ENCODE assay signal across 8 cellular contexts in the genomic region with DNA sequence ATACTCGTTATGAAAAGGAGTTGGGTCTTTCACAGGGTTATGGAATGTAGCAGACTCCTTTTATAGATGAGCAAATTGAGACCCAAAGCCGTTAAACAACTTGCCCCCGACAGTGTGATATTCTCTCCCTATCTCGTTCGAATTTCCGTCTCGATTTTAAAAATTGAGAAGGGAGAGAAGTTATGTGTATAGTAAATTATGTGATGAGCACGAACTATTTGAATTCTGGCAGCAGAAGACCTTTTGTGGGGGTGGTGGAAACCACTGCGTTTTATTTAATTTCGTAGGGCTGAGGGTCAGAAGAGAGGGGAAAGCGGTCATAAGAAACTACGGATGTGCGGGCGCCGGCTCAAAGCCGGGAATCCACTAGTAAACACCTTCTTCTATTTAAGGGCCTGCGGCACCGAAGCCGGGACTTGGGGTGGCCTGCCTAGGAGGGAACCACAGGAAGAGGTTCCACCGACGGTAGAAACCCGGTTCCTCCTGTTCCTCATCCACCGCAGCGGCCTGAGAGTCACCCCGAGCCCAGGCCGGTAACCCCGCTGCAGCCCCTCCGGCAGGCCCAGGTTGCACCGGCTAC. TPM values are rescaled to one million over a fixed set of nuclear protein-coding genes. Genes with fewer than 3 reads are reported as not detected.
A peak's percentile ranks its signal among the peaks of the same experiment; 100 is the strongest.
DNase-seq lines count a peak whose midpoint lies in the region; ATAC-seq and TF ChIP-seq lines count a peak whose summit lies in the region.

No MANE protein-coding gene starts in this region.

- BruUV-seq in HCT116 (replicated peaks; lab: Mats Ljungman, UMichigan) (TSS peak; percentile 95), mammary epithelial cell (replicated peaks; lab: Mats Ljungman, UMichigan) (TSS peak; percentile 54)

- dilution Hi-C loops in mammary epithelial cell (cut with HindIII; ENCODE audit: low sequenced_read_pairs): no loop called here

- peaks cover 38% of the 10 kb centered on the region for H3K79me2 ChIP-seq in HCT116 (ENCODE audit: insufficient read depth, low read length)
- peaks cover 36% of the 10 kb centered on the region for H3K79me2 ChIP-seq in mammary epithelial cell (ENCODE audit: insufficient read depth, low read length)

- WGBS in mammary epithelial cell (ENCODE audit: low coverage, missing lambda C conversion rate): 5% methylated on average over 14 of the region's 29 CpGs

- H2AFZ ChIP-seq in HCT116 (ENCODE audit: low read depth, low read length, poor library complexity, severe bottlenecking): no peak overlapping the region
- H2AFZ ChIP-seq in mammary epithelial cell (ENCODE audit: low read depth, low read length): peak overlapping the region; percentile 94

- peak overlapping the region; percentile 89 for H3K4me2 ChIP-seq in HCT116 (ENCODE audit: low read length)
- H3K4me2 ChIP-seq in mammary epithelial cell (ENCODE audit: insufficient read depth, low read depth, low read length): peak overlapping the region; percentile 98

- TF ChIP-seq RAD21 in HCT116 (IDR thresholded peaks at IDR 0.05; ENCODE audit: low read depth): no peak

- peaks cover 10 to 44% of the 10 kb centered on the region in 2 experiments; a peak in 3 of 4 replicates for H3K4me1 ChIP-seq in HCT116 (ENCODE audit: control insufficient read depth in 1 of 2, insufficient read depth in 2 of 2, low read length in 2 of 2)
- peaks cover 41% of the 10 kb centered on the region for H3K4me1 ChIP-seq in mammary epithelial cell (ENCODE audit: insufficient read depth, low read length)
- H3K4me1 ChIP-seq in left lung: peaks cover 14 to 20% of the 10 kb centered on the region in 2 donors

- in situ Hi-C loops in mammary epithelial cell (cut with MboI; ENCODE audit: low sequenced_read_pairs in 2 of 2): no loop called here

- H4K20me1 ChIP-seq in HCT116 (ENCODE audit: insufficient read depth): peaks cover 23% of the 10 kb centered on the region
- H4K20me1 ChIP-seq in mammary epithelial cell (ENCODE audit: insufficient read depth, low read length): peaks cover 24% of the 10 kb centered on the region

- intact Hi-C loops in HCT116 (cut with micrococcal nuclease): loop anchor here (5.0 kb wide), 1 partner anchor 50 kb away; no protein-coding TSS in a partner anchor
- intact Hi-C loops in mammary epithelial cell (cut with micrococcal nuclease): no loop called here
- intact Hi-C loops in left lung (cut with DNase I): no loop called here

- H3K4me3 ChIP-seq in HCT116 (replicated peaks in 1 of 2; ENCODE audit: low read depth in 1 of 2, low read length in 2 of 2) (peak overlapping the region; percentile 54 to 86), mammary epithelial cell (replicated peaks in 1 of 3; ENCODE audit: insufficient read depth in 1 of 3, low read depth in 2 of 3, low read length in 3 of 3) (peak overlapping the region; percentile 77 to 99 (median 89)), left lung (peak overlapping the region; percentile 67 to 96)

- RAD21 ChIA-PET in HCT116 (lab: Charles Lee; ENCODE audit: low non-redundant PET in 1 of 2, low total read pairs in 2 of 2, uncharacterized antibody in 2 of 2, unreplicated experiment in 2 of 2): no interaction called here

- H3K9ac ChIP-seq in HCT116 (ENCODE audit: low read length) (peak overlapping the region; percentile 99), mammary epithelial cell (ENCODE audit: insufficient read depth, low read length) (peak overlapping the region; percentile 95)

- no peak for TF ChIP-seq POLR2A in HCT116 (IDR thresholded peaks at IDR 0.05; ENCODE audit: borderline replicate concordance, extremely low read depth, insufficient read depth, insufficient read length)

- CTCF ChIA-PET in HCT116 (lab: Charles Lee) (no interaction called here), mammary epithelial cell (lab: Charles Lee; ENCODE audit: low non-redundant PET) (interaction anchor here (0.7 kb wide), 1 partner anchor 110 kb away, joined by 3 read pairs; no protein-coding TSS in a partner anchor)

- POLR2A ChIA-PET in HCT116 (lab: Charles Lee): no interaction called here

- H3K9me2 ChIP-seq in HCT116 (ENCODE audit: insufficient read depth): no peaks in the 10 kb centered on the region

- no peaks in the 10 kb centered on the region for H3K9me3 ChIP-seq in HCT116 (ENCODE audit: control insufficient read depth in 1 of 2, insufficient read depth in 1 of 2, low read depth in 1 of 2, low read length in 2 of 2)
- no peaks in the 10 kb centered on the region for H3K9me3 ChIP-seq in mammary epithelial cell (replicated peaks; ENCODE audit: insufficient read depth, low read length)
- no peaks in the 10 kb centered on the region for H3K9me3 ChIP-seq in left lung

- H3K27ac ChIP-seq in HCT116 (ENCODE audit: low read depth, low read length) (peak overlapping the region; percentile 96), mammary epithelial cell (ENCODE audit: insufficient read depth, low read depth, low read length) (peak overlapping the region; percentile 99), left lung (peak overlapping the region; percentile 99 to 100), substantia nigra (ENCODE audit: low read depth, low read length, poor library complexity, severe bottlenecking) (peak overlapping the region; percentile 96)

- no peak for TF ChIP-seq CTCF in HCT116 (IDR thresholded peaks at IDR 0.05 in 2 of 3, conservative IDR thresholded peaks at IDR 0.05 in 1 of 3; ENCODE audit: borderline replicate concordance in 1 of 3, insufficient read depth in 1 of 3, low read depth in 2 of 3, low read length in 2 of 3)
- no peak for TF ChIP-seq CTCF in mammary epithelial cell (conservative IDR thresholded peaks at IDR 0.05 in 1 of 2, IDR thresholded peaks at IDR 0.05 in 1 of 2; ENCODE audit: extremely low read depth in 1 of 2, insufficient read depth in 1 of 2, low read depth in 1 of 2, low read length in 2 of 2)
- TF ChIP-seq CTCF in left lung (IDR thresholded peaks at IDR 0.05): no peak

- ATAC-seq in HCT116 (peak; percentile 3; the same call in 1 of the 2 replicates), left lung (peak; percentile 0)

- H3K27me3 ChIP-seq in HCT116 (ENCODE audit: insufficient read depth, low read length): no peaks in the 10 kb centered on the region
- no peaks in the 10 kb centered on the region for H3K27me3 ChIP-seq in mammary epithelial cell (ENCODE audit: insufficient read depth, low read length)
- H3K27me3 ChIP-seq in left lung: no peaks in the 10 kb centered on the region

- DNase-seq in SKM-1 treated with dmso at 0.1 percent for 144 hours (lab: John Stamatoyannopoulos, UW; ENCODE audit: unreplicated experiment) (peak; percentile 8), SKM-1 (lab: John Stamatoyannopoulos, UW; ENCODE audit: unreplicated experiment) (no peak), HCT116 (ENCODE audit: low read depth, low spot score) (no peak), NCI-H69 (lab: John Stamatoyannopoulos, UW) (peak; percentile 51), mammary epithelial cell (no peak), left lung (peak in 1 of 2 donors; percentile 54), substantia nigra (lab: John Stamatoyannopoulos, UW) (peak in 29 of 49 donors; percentile 2 to 79 (median 35)), NCI-H1694 (lab: John Stamatoyannopoulos, UW) (no peak)

- H3K36me3 ChIP-seq in HCT116 (ENCODE audit: control insufficient read depth in 1 of 2, insufficient read depth in 2 of 2, low read length in 2 of 2) (peaks cover 1 to 13% of the 10 kb centered on the region in 2 experiments; a peak in 1 of 4 replicates), mammary epithelial cell (ENCODE audit: insufficient read depth, low read length) (no peaks in the 10 kb centered on the region), left lung (no peaks in the 10 kb centered on the region)

TF ChIP-seq in HCT116, 20 proteins besides CTCF, POLR2A, EP300 and RAD21 (continues in another document):
- TF ChIP-seq EZH2 (IDR thresholded peaks at IDR 0.05) (no peak), SIN3A (IDR thresholded peaks at IDR 0.05; ENCODE audit: low read depth) (no peak), CEBPB (IDR thresholded peaks at IDR 0.05; ENCODE audit: low read depth) (no peak), ELF1 (IDR thresholded peaks at IDR 0.05; ENCODE audit: borderline replicate concordance, low read depth) (no peak), CBX3 (IDR thresholded peaks at IDR 0.05; ENCODE audit: low read depth) (no peak), TCF7L2 (IDR thresholded peaks at IDR 0.05; ENCODE audit: borderline replicate concordance, extremely low read depth, insufficient read depth, insufficient read length) (no peak), SRF (IDR thresholded peaks at IDR 0.05; ENCODE audit: low read depth) (no peak), SP1 (IDR thresholded peaks at IDR 0.05; ENCODE audit: low read depth) (no peak), ZNF274 (IDR thresholded peaks at IDR 0.05; ENCODE audit: low read depth, low read length) (no peak), FOSL1 (IDR thresholded peaks at IDR 0.05; ENCODE audit: low read depth) (no peak), EZH2phosphoT487 (IDR thresholded peaks at IDR 0.05; ENCODE audit: borderline replicate concordance) (no peak), JUND (IDR thresholded peaks at IDR 0.05) (no peak), YY1 (IDR thresholded peaks at IDR 0.05; ENCODE audit: extremely low read depth, insufficient replicate concordance, low read depth, low read length) (no peak)
- TF ChIP-seq, protein P1, sequence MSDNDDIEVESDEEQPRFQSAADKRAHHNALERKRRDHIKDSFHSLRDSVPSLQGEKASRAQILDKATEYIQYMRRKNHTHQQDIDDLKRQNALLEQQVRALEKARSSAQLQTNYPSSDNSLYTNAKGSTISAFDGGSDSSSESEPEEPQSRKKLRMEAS (IDR thresholded peaks at IDR 0.05): no peak
- TF ChIP-seq, protein P2, sequence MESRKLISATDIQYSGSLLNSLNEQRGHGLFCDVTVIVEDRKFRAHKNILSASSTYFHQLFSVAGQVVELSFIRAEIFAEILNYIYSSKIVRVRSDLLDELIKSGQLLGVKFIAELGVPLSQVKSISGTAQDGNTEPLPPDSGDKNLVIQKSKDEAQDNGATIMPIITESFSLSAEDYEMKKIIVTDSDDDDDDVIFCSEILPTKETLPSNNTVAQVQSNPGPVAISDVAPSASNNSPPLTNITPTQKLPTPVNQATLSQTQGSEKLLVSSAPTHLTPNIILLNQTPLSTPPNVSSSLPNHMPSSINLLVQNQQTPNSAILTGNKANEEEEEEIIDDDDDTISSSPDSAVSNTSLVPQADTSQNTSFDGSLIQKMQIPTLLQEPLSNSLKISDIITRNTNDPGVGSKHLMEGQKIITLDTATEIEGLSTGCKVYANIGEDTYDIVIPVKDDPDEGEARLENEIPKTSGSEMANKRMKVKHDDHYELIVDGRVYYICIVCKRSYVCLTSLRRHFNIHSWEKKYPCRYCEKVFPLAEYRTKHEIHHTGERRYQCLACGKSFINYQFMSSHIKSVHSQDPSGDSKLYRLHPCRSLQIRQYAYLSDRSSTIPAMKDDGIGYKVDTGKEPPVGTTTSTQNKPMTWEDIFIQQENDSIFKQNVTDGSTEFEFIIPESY (IDR thresholded peaks at IDR 0.05; ENCODE audit: extremely low read depth, insufficient replicate concordance, low read length): no peak

RNA-seq across cellular contexts. Expression of a gene that starts 1.5 kb away (rescaled TPM):
- total RNA-seq in HCT116 (2021; ENCODE audit: unreplicated experiment) (253 TPM), mammary epithelial cell (100 to 1,000 TPM; 230 to 247 TPM), left lung (100 to 1,000 TPM; 252 to 268 TPM)
- 114 and 120 TPM in 2 replicates for polyA plus RNA-seq in HCT116 (2012)
- polyA plus RNA-seq in mammary epithelial cell: 66.2 TPM
- polyA minus RNA-seq in mammary epithelial cell: 111 TPM

Comparison
In these comparisons a context has a peak if more than half of its experiments do, and no peak if none do; other contexts are left out.
1. DNase-seq: peak in SKM-1 treated with dmso at 0.1 percent for 144 hours (single experiment), NCI-H69 (single experiment) and substantia nigra (29 of 49); none in SKM-1 (single experiment), HCT116 (single experiment), mammary epithelial cell (single experiment) and NCI-H1694 (single experiment).
2. Peak in every context shown above with its lines, with median percentiles within 50 percentile points of each other: H3K27ac ChIP-seq and H3K4me3 ChIP-seq.